ENCODE assay signal across 14 cellular contexts in genomic region chr5:123125172-123125508, GRCh38. TPM values are rescaled to one million over a fixed set of nuclear protein-coding genes. Genes with fewer than 3 reads are reported as not detected.
A peak's percentile ranks its signal among the peaks of the same experiment; 100 is the strongest.
DNase-seq lines count a peak whose midpoint lies in the region; ATAC-seq and TF ChIP-seq lines count a peak whose summit lies in the region.
"Had no signal": no experiment of that assay in that cellular context is flagged by ENCODE, and none has a peak within 500 bp of the region (broad histone marks: within the 10 kb centered on the region; RNA-seq: fewer than 3 reads in every experiment).

No MANE protein-coding gene starts in this region.

- WGBS in aorta, 2 donors: 9 to 12% methylated on average over 1 of the region's 1 CpG
- WGBS in ovary, 3 donors: 78 to 97% (median 90%) methylated on average over 1 of the region's 1 CpG

- H3K27ac ChIP-seq in breast epithelium (peak overlapping the region in 1 of 2 donors; percentile 2), aorta (ENCODE audit: low read depth in 1 of 2, low read length in 2 of 2) (peak overlapping the region in 1 of 2 donors; percentile 71), ovary (no peak overlapping the region)

- H3K9me3 ChIP-seq in breast epithelium (no peaks in the 10 kb centered on the region), aorta (ENCODE audit: control insufficient read depth, low read length) (no peaks in the 10 kb centered on the region), ovary (no peaks in the 10 kb centered on the region)

- ATAC-seq in aorta (ENCODE audit: low FRiP score): peak; percentile 74

- no peaks in the 10 kb centered on the region for H3K9me3 Mint-ChIP-seq in MCF 10A (ENCODE audit: unreplicated experiment)
- H3K9me3 Mint-ChIP-seq: activated naive CD8-positive, alpha-beta T cell treated with anti-CD3 and anti-CD28 coated beads, Interleukin-2, amount 10 ng/mL, durations not matched to agents 7 days and 5 days; dendritic cell treated with granulocyte-macrophage colony-stimulating factor and Interleukin-4, amounts not matched to agents 40 ng/mL and 50 ng/mL, for 4 days had no signal

- CTCF ChIA-PET in MCF 10A (lab: Yijun Ruan, JAX): interaction anchor here (0.6 to 1.0 kb wide), 2 partner anchors 30 to 245 kb away, joined by 3 read pairs; no protein-coding TSS in a partner anchor

- intact Hi-C loops in MCF 10A (cut with micrococcal nuclease) (no loop called here), breast epithelium (cut with DNase I; ENCODE audit: low total_unique reads) (no loop called here), aorta (cut with DNase I) (no loop called here), ovary (cut with DNase I) (no loop called here)

- H3K27me3 ChIP-seq in breast epithelium (no peaks in the 10 kb centered on the region), aorta (ENCODE audit: control insufficient read depth in 1 of 2, insufficient read depth in 2 of 2, low read length in 1 of 2) (no peaks in the 10 kb centered on the region), ovary (no peaks in the 10 kb centered on the region)

- H3K36me3 Mint-ChIP-seq in MCF 10A (ENCODE audit: insufficient read depth, unreplicated experiment): peaks cover 7% of the 10 kb centered on the region
- H3K36me3 Mint-ChIP-seq: activated naive CD8-positive, alpha-beta T cell treated with anti-CD3 and anti-CD28 coated beads, Interleukin-2, amount 10 ng/mL, durations not matched to agents 7 days and 5 days had no signal

- no peaks in the 10 kb centered on the region for H3K4me1 ChIP-seq in breast epithelium
- peaks cover 10 to 16% of the 10 kb centered on the region in 2 donors for H3K4me1 ChIP-seq in aorta (ENCODE audit: control insufficient read depth in 1 of 2, insufficient read depth in 2 of 2, low read length in 2 of 2)
- H3K4me1 ChIP-seq in ovary (ENCODE audit: insufficient read depth): peaks cover 7% of the 10 kb centered on the region

- H3K4me1 Mint-ChIP-seq in MCF 10A (ENCODE audit: insufficient read depth, unreplicated experiment): peaks cover 22% of the 10 kb centered on the region
- H3K4me1 Mint-ChIP-seq: activated naive CD8-positive, alpha-beta T cell treated with anti-CD3 and anti-CD28 coated beads, Interleukin-2, amount 10 ng/mL, durations not matched to agents 7 days and 5 days had no signal

- DNase-seq in MCF 10A (ENCODE audit: unreplicated experiment) (peak; percentile 78), breast epithelium (ENCODE audit: low spot score in 2 of 2) (no peak), NCI-H748 treated with DMSO at 0.1 percent for 48 hours (lab: John Stamatoyannopoulos, UW) (peak; percentile 10), fibroblast of the conjunctiva (ENCODE audit: low read depth) (peak; percentile 36), aorta (no peak), ovary (no peak), D341Med (ENCODE audit: low spot score) (no peak)
- DNase-seq in activated CD8-positive, alpha-beta memory T cell treated with anti-CD3 and anti-CD28 coated beads for 24 hours: no peak
- DNase-seq: activated naive CD8-positive, alpha-beta T cell treated with anti-CD3 and anti-CD28 coated beads, Interleukin-2, amount 10 ng/mL, durations not matched to agents 7 days and 5 days; DND-41; mesendoderm; NCI-H187; nucleus accumbens had no signal

- POLR2A ChIA-PET in MCF 10A (lab: Yijun Ruan, JAX): interaction anchor here (0.6 kb wide), 2 partner anchors 15 to 33 kb away, joined by 3 read pairs; no protein-coding TSS in a partner anchor

- no peak overlapping the region for H3K4me3 ChIP-seq in breast epithelium
- H3K4me3 ChIP-seq in aorta (ENCODE audit: low read length in 2 of 2): no peak overlapping the region
- H3K4me3 ChIP-seq in ovary: no peak overlapping the region

- H3K27me3 Mint-ChIP-seq in MCF 10A (ENCODE audit: insufficient read depth, unreplicated experiment): no peaks in the 10 kb centered on the region

- no peak for TF ChIP-seq CTCF in MCF 10A (IDR thresholded peaks at IDR 0.05; ENCODE audit: unreplicated experiment)
- no peak for TF ChIP-seq CTCF in breast epithelium (IDR thresholded peaks at IDR 0.05)
- no peak for TF ChIP-seq CTCF in ovary (IDR thresholded peaks at IDR 0.05)

- no peak overlapping the region for H3K27ac Mint-ChIP-seq in MCF 10A (ENCODE audit: low read depth, unreplicated experiment)
- H3K27ac Mint-ChIP-seq: activated naive CD8-positive, alpha-beta T cell treated with anti-CD3 and anti-CD28 coated beads, Interleukin-2, amount 10 ng/mL, durations not matched to agents 7 days and 5 days; dendritic cell treated with granulocyte-macrophage colony-stimulating factor and Interleukin-4, amounts not matched to agents 40 ng/mL and 50 ng/mL, for 4 days had no signal

- TF ChIP-seq POLR2A in breast epithelium (IDR thresholded peaks at IDR 0.05) (no peak), ovary (IDR thresholded peaks at IDR 0.05) (no peak)

- no peak for TF ChIP-seq EP300 in ovary (IDR thresholded peaks at IDR 0.05)

- H3K36me3 ChIP-seq in breast epithelium (no peaks in the 10 kb centered on the region), aorta (ENCODE audit: control insufficient read depth in 1 of 2, insufficient read depth in 2 of 2, low read length in 1 of 2) (peaks cover 0 to 2% of the 10 kb centered on the region in 2 donors), ovary (no peaks in the 10 kb centered on the region)

- no peak overlapping the region for H3K4me3 Mint-ChIP-seq in MCF 10A (ENCODE audit: unreplicated experiment)
- H3K4me3 Mint-ChIP-seq: activated naive CD8-positive, alpha-beta T cell treated with anti-CD3 and anti-CD28 coated beads, Interleukin-2, amount 10 ng/mL, durations not matched to agents 7 days and 5 days; dendritic cell treated with granulocyte-macrophage colony-stimulating factor and Interleukin-4, amounts not matched to agents 40 ng/mL and 50 ng/mL, for 4 days had no signal

- BruUV-seq in MCF 10A (replicated peaks; lab: Mats Ljungman, UMichigan): no TSS peak

RNA-seq across cellular contexts. Expression of gene PRDM6, which starts 36.1 kb away (rescaled TPM):
- total RNA-seq in MCF 10A (2022) (0.98 and 1.3 TPM in 2 replicates), breast epithelium (1 to 10 TPM in 1 of 3 donors, under 1 TPM in 2; 0.48 to 2.6 (median 0.66) TPM), aorta (10 to 100 TPM; 26.8 to 40.5 TPM), ovary (10 to 100 TPM in 2 of 7 donors, 1 to 10 TPM in 5; 1.1 to 15.9 (median 4.2) TPM)
- polyA plus RNA-seq in aorta (10 to 100 TPM in 1 of 2 donors, 1 to 10 TPM in 1; 7.4 to 30.6 TPM), ovary (1 to 10 TPM; 4.1 to 6.7 TPM)
- total RNA-seq: activated naive CD8-positive, alpha-beta T cell treated with anti-CD3 and anti-CD28 coated beads, Interleukin-2, amount 10 ng/mL, durations not matched to agents 7 days and 5 days had no signal

Comparison
In these comparisons a context has a peak if more than half of its experiments do, and no peak if none do; other contexts are left out.
1. DNase-seq: peak in MCF 10A (single experiment), NCI-H748 treated with DMSO at 0.1 percent for 48 hours (single experiment) and fibroblast of the conjunctiva (single experiment); none in breast epithelium (0 of 2), aorta (0 of 2), ovary (0 of 5), D341Med (single experiment) and activated CD8-positive, alpha-beta memory T cell treated with anti-CD3 and anti-CD28 coated beads for 24 hours (single experiment).